Comparison of ENCODE assay signal across 10 cellular contexts in genomic region chr11:20443596-20443995, GRCh38. TPM values are rescaled to one million over a fixed set of nuclear protein-coding genes. Genes with fewer than 3 reads are reported as not detected.
A peak's percentile ranks its signal among the peaks of the same experiment; 100 is the strongest.
DNase-seq lines count a peak whose midpoint lies in the region; ATAC-seq, FAIRE-seq and TF ChIP-seq lines count a peak whose summit lies in the region.
"Had no signal": no experiment of that assay in that cellular context is flagged by ENCODE, and none has a peak within 500 bp of the region (broad histone marks: within the 10 kb centered on the region; RNA-seq: fewer than 3 reads in every experiment).

No MANE protein-coding gene starts in this region.

- intact Hi-C loops in Panc1 (cut with micrococcal nuclease; ENCODE audit: unreplicated experiment) = loop anchor here (10.0 kb wide), 1 partner anchor 49 kb away; no protein-coding TSS in a partner anchor

- H3K4me3 ChIP-seq in GM12875 (ENCODE audit: low read depth, low read length) = no peak overlapping the region
- no peak overlapping the region for H3K4me3 ChIP-seq in Panc1 (ENCODE audit: low read depth in 2 of 2, low read length in 2 of 2)
- H3K4me3 ChIP-seq in fibroblast of the aortic adventitia (ENCODE audit: low read depth, low read length) = no peak overlapping the region
- H3K4me3 ChIP-seq: skin epidermis had no signal

- no TSS peak for BruUV-seq in Panc1 (replicated peaks; lab: Mats Ljungman, UMichigan)

- in situ Hi-C loops in Panc1 (cut with HindIII; ENCODE audit: low pct_unique_long_range_greater_than_20kb, low sequenced_read_pairs) = no loop called here

- peak; percentile 18; the same call in 1 of the 2 replicates for TF ChIP-seq CTCF in GM12875 (IDR thresholded peaks at IDR 0.05; ENCODE audit: borderline replicate concordance, insufficient read depth, low read depth, low read length)
- TF ChIP-seq CTCF in Panc1 (IDR thresholded peaks at IDR 0.05) = peak; percentile 50; the same call in 1 of the 2 replicates
- TF ChIP-seq CTCF in fibroblast of the aortic adventitia (IDR thresholded peaks at IDR 0.05; ENCODE audit: insufficient read depth, low read length) = peak; percentile 31

- no peaks in the 10 kb centered on the region; the same call in 1 of the 2 replicates for H3K36me3 ChIP-seq in Panc1 (ENCODE audit: control insufficient read depth, insufficient read depth, low read length)

- CTCF ChIA-PET in Panc1 (lab: Charles Lee) = interaction anchor here (0.8 kb wide), 1 partner anchor 19 kb away, joined by 4 read pairs; no protein-coding TSS in a partner anchor

- H3K4me1 ChIP-seq in Panc1 (ENCODE audit: control insufficient read depth, insufficient read depth, low read length) = no peaks in the 10 kb centered on the region

- peak; percentile 51 for FAIRE-seq in A204.1 (lab: Jason Lieb, UNC)

- H3K9me3 ChIP-seq in Panc1 (ENCODE audit: control insufficient read depth, insufficient read depth, low read depth, low read length) = no peaks in the 10 kb centered on the region

- POLR2A ChIA-PET in Panc1 (lab: Charles Lee) = no interaction called here

- ATAC-seq in Panc1 = 0 out of 2 replicates have a peak, but pooled peaks have one; percentile 53
- no peak for ATAC-seq in GM21786 (IDR thresholded peaks at IDR 0.05; ENCODE audit: unreplicated experiment)
- no peak for ATAC-seq in GM18861 (IDR thresholded peaks at IDR 0.05; ENCODE audit: unreplicated experiment)

- peak; percentile 2 for DNase-seq in Panc1 (ENCODE audit: low read depth, low spot score)
- DNase-seq in fibroblast of the aortic adventitia (ENCODE audit: low read depth) = peak; percentile 35
- DNase-seq in activated CD4-positive, CD25-positive, alpha-beta regulatory T cell treated with anti-CD3 and anti-CD28 coated beads, Interleukin-2, amount 50 U/mL, for 72 hours = no peak
- DNase-seq in GM03348 (ENCODE audit: low spot score) = no peak
- DNase-seq: NCI-H510A treated with DMSO at 0.1 percent for 48 hours had no signal

- no peak overlapping the region for H3K27ac ChIP-seq in Panc1 (ENCODE audit: low read length)
- H3K27ac ChIP-seq: skin epidermis had no signal

- no peaks in the 10 kb centered on the region for H3K27me3 ChIP-seq in Panc1 (ENCODE audit: control insufficient read depth, insufficient read depth, low read length)

RNA-seq across cellular contexts. Expression of gene PRMT3, which starts 56.1 kb away (rescaled TPM):
- total RNA-seq in Panc1 (2021; ENCODE audit: unreplicated experiment) (31.2 TPM), fibroblast of the aortic adventitia (ENCODE audit: low replicate concordance) (17.3 and 19.3 TPM in 2 replicates)
- 26.8 TPM for polyA plus RNA-seq in Panc1 (2012; ENCODE audit: insufficient read length)

Comparison
In these comparisons a context has a peak if more than half of its experiments do, and no peak if none do; other contexts are left out.
1. DNase-seq: peak in Panc1 (single experiment) and fibroblast of the aortic adventitia (single experiment); none in activated CD4-positive, CD25-positive, alpha-beta regulatory T cell treated with anti-CD3 and anti-CD28 coated beads, Interleukin-2, amount 50 U/mL, for 72 hours (single experiment) and GM03348 (single experiment).
2. Peak in every context shown above with its lines, with median percentiles within 50 percentile points of each other: CTCF ChIP-seq.